ENCODE assay signal across 8 cellular contexts in genomic region chr2:17752892-17753802, GRCh38. TPM values are rescaled to one million over a fixed set of nuclear protein-coding genes. Genes with fewer than 3 reads are reported as not detected.
DNase-seq lines count a peak whose midpoint lies in the region; ATAC-seq, FAIRE-seq and TF ChIP-seq lines count a peak whose summit lies in the region.

No MANE protein-coding gene starts in this region.

- H3K4me3 ChIP-seq in A549 = peak overlapping the region; percentile 83
- peak overlapping the region; percentile 93 for H3K4me3 ChIP-seq in GM06990 (replicated peaks; ENCODE audit: low read depth, low read length)
- H3K4me3 ChIP-seq in HEK293 (ENCODE audit: low read depth, low read length) = peak overlapping the region; percentile 68
- peak overlapping the region; percentile 94 for H3K4me3 ChIP-seq in MM.1S (ENCODE audit: low read length)
- H3K4me3 ChIP-seq in H1 (ENCODE audit: extremely low read depth in 1 of 4, insufficient read depth in 2 of 4, low read depth in 3 of 4, low read length in 4 of 4) = peak overlapping the region; percentile 86 to 99 (median 93)
- H3K4me3 ChIP-seq in stomach = peak overlapping the region; percentile 87 to 98 (median 92)

- FAIRE-seq in A549 (lab: Jason Lieb, UNC) (no peak), H1 (lab: Jason Lieb, UNC) (no peak)

- H2BK15ac ChIP-seq in H1 (ENCODE audit: low read length) = no peak overlapping the region

- H3K9me3 Mint-ChIP-seq in WTC11 (no peaks in the 10 kb centered on the region), mesothelial cell of epicardium (no peaks in the 10 kb centered on the region)

- no peak overlapping the region for H2AK5ac ChIP-seq in H1 (ENCODE audit: low read depth, low read length)

- H3K27me3 Mint-ChIP-seq in WTC11 (ENCODE audit: low read depth) (no peaks in the 10 kb centered on the region), mesothelial cell of epicardium (ENCODE audit: low read depth) (no peaks in the 10 kb centered on the region)

- H3K4me2 ChIP-seq in A549 (peak overlapping the region; percentile 93), MM.1S (ENCODE audit: low read depth, low read length) (peak overlapping the region; percentile 77), H1 (ENCODE audit: insufficient read depth in 1 of 2, low read depth in 2 of 2, low read length in 2 of 2) (peak overlapping the region; percentile 62 to 82)

- H3K4me1 Mint-ChIP-seq in WTC11 = peaks cover 55% of the 10 kb centered on the region
- peaks cover 32% of the 10 kb centered on the region for H3K4me1 Mint-ChIP-seq in mesothelial cell of epicardium

- H3K9me2 ChIP-seq in MM.1S (replicated peaks; ENCODE audit: insufficient read depth, low read length) = no peaks in the 10 kb centered on the region

- no peak overlapping the region for H3K23ac ChIP-seq in H1 (ENCODE audit: insufficient read length)

- H4K8ac ChIP-seq in H1 (ENCODE audit: extremely low read depth, insufficient read depth, low read length) = peak overlapping the region; percentile 45; the same call in 1 of the 2 replicates

- peaks cover 85% of the 10 kb centered on the region for H3K79me2 ChIP-seq in MM.1S (ENCODE audit: low read length)
- H3K79me2 ChIP-seq in H1 (ENCODE audit: control insufficient read depth in 1 of 2, insufficient read depth in 2 of 2, low read length in 2 of 2) = peaks cover 6 to 85% of the 10 kb centered on the region in 2 experiments; a peak in 3 of 4 replicates

- H4K20me1 ChIP-seq in MM.1S (ENCODE audit: insufficient read depth, low read length) (no peaks in the 10 kb centered on the region), H1 (replicated peaks in 1 of 2; ENCODE audit: control insufficient read depth in 1 of 2, insufficient read depth in 2 of 2, low read length in 2 of 2) (peaks cover 0 to 2% of the 10 kb centered on the region in 2 experiments)

- CTCF ChIA-PET in A549 (lab: Yijun Ruan, JAX) = interaction anchor here (1.0 kb wide), 1 partner anchor 81 kb away, joined by 3 read pairs; no protein-coding TSS in a partner anchor
- CTCF ChIA-PET in HEK293 (lab: Yijun Ruan, JAX) = interaction anchor here (0.6 to 1.3 kb wide), 5 partner anchors 33 to 1980 kb away, joined by 3 to 8 read pairs (median 4); no protein-coding TSS in a partner anchor
- CTCF ChIA-PET in WTC11 (lab: Charles Lee) = interaction anchor here (0.6 to 1.3 kb wide), 5 partner anchors 14 to 165 kb away, joined by 3 to 5 read pairs (median 3); no protein-coding TSS in a partner anchor
- CTCF ChIA-PET in H1 (lab: Charles Lee; ENCODE audit: partially characterized antibody) = interaction anchor here (0.6 to 1.6 kb wide), 3 partner anchors 33 to 389 kb away, joined by 3 to 5 read pairs (median 4); no protein-coding TSS in a partner anchor

- no peak overlapping the region for H2BK12ac ChIP-seq in H1 (ENCODE audit: low read depth, low read length)

- ATAC-seq in A549 (peak; percentile 75 to 80), WTC11 (peak; percentile 66)

- H3K4me1 ChIP-seq in A549 = peaks cover 74% of the 10 kb centered on the region
- peaks cover 22% of the 10 kb centered on the region for H3K4me1 ChIP-seq in HEK293 (ENCODE audit: control insufficient read depth, insufficient read depth, low read length)
- H3K4me1 ChIP-seq in MM.1S (ENCODE audit: low read length) = peaks cover 28% of the 10 kb centered on the region
- H3K4me1 ChIP-seq in H1 (replicated peaks in 1 of 4; ENCODE audit: control insufficient read depth in 3 of 4, insufficient read depth in 4 of 4, low read length in 3 of 4) = peaks cover 0 to 13% (median 5%) of the 10 kb centered on the region in 4 experiments; a peak in 3 of 7 replicates
- H3K4me1 ChIP-seq in stomach = peaks cover 4 to 43% (median 22%) of the 10 kb centered on the region in 4 donors

- H3K4me3 Mint-ChIP-seq in WTC11 (peak overlapping the region; percentile 93), mesothelial cell of epicardium (peak overlapping the region; percentile 97)

- no peak overlapping the region for H3K4ac ChIP-seq in H1 (replicated peaks; ENCODE audit: insufficient read length, low read depth, low read length)

- 0 out of 2 replicates have a peak, but pooled peaks cover 2% of the 10 kb centered on the region for H3K79me1 ChIP-seq in H1 (ENCODE audit: low read depth, low read length)

- H3K18ac ChIP-seq in H1 (ENCODE audit: extremely low read depth, low read length) = peak overlapping the region; percentile 74

- TF ChIP-seq POLR2A in A549 (IDR thresholded peaks at IDR 0.05; ENCODE audit: low read length) = peak; percentile 41
- 0 out of 3 replicates have a peak, but pooled peaks of 1 of the 2 experiments have one; percentile 26 for TF ChIP-seq POLR2A in H1 (IDR thresholded peaks at IDR 0.05; ENCODE audit: control extremely low read depth in 1 of 2, low read depth in 2 of 2, low read length in 2 of 2)
- no peak for TF ChIP-seq POLR2A in stomach (IDR thresholded peaks at IDR 0.05)

- no peak overlapping the region for H2BK20ac ChIP-seq in H1 (ENCODE audit: low read length)

- no peak overlapping the region for H3K14ac ChIP-seq in H1 (ENCODE audit: insufficient read length)

- H3K56ac ChIP-seq in H1 (replicated peaks; ENCODE audit: insufficient read length, low read depth, low read length) = peak overlapping the region; percentile 10

- peak overlapping the region; percentile 62 for H4K5ac ChIP-seq in H1 (ENCODE audit: insufficient read length, low read depth, low read length)

- H3K36me3 Mint-ChIP-seq in WTC11 (no peaks in the 10 kb centered on the region), mesothelial cell of epicardium (no peaks in the 10 kb centered on the region)

- DNase-seq in A549 (ENCODE audit: low read depth in 1 of 2, low spot score in 1 of 2) (peak; percentile 53 to 83), GM06990 (ENCODE audit: extremely low read depth, insufficient read length) (no peak), MM.1S (peak; percentile 74), WTC11 (ENCODE audit: low spot score) (peak; percentile 53), H1 (ENCODE audit: low read depth in 1 of 2, low spot score in 2 of 2) (no peak), mesothelial cell of epicardium (ENCODE audit: low spot score in 2 of 2, unreplicated experiment in 2 of 2) (peak; percentile 37 to 70), stomach (peak; percentile 56)

- peak overlapping the region; percentile 89 for H3K9ac ChIP-seq in MM.1S (ENCODE audit: low read length)
- peak overlapping the region; percentile 70 to 80 (median 76) for H3K9ac ChIP-seq in H1 (replicated peaks in 1 of 4; ENCODE audit: extremely low read depth in 1 of 4, low read depth in 3 of 4, low read length in 3 of 4)

- 2% methylated on average over 54 of the region's 70 CpGs for WGBS in A549 (ENCODE audit: missing lambda C conversion rate)
- 2% methylated on average over 37 of the region's 70 CpGs; no CpG with 5 or more reads in 1 of the 2 experiments for WGBS in H1 (ENCODE audit: extremely low coverage in 1 of 2, insufficient coverage in 1 of 2, insufficient read length in 1 of 2, insufficient replicate concordance in 2 of 2, low coverage in 1 of 2, low lambda C conversion rate in 2 of 2, missing lambda C conversion rate in 1 of 2), 2 experiments
- WGBS in stomach, 5 donors = 1 to 2% (median 1%) methylated on average over 22 to 70 of the region's 70 CpGs

- no peak overlapping the region for H2BK120ac ChIP-seq in H1 (replicated peaks; ENCODE audit: low read depth, low read length)

- intact Hi-C loops in stomach (cut with DNase I; ENCODE audit: low total_unique reads) = no loop called here

- peaks cover 22% of the 10 kb centered on the region for H3F3A ChIP-seq in MM.1S (ENCODE audit: insufficient read depth, low read length)

- TF ChIP-seq EP300 in A549 (IDR thresholded peaks at IDR 0.05) (no peak), H1 (IDR thresholded peaks at IDR 0.05; ENCODE audit: borderline replicate concordance in 1 of 2, low read depth in 2 of 2, low read length in 2 of 2) (no peak), stomach (IDR thresholded peaks at IDR 0.05) (no peak)

- TF ChIP-seq RAD21 in A549 (conservative IDR thresholded peaks at IDR 0.05 in 1 of 2, IDR thresholded peaks at IDR 0.05 in 1 of 2) = no peak
- no peak for TF ChIP-seq RAD21 in H1 (IDR thresholded peaks at IDR 0.05 in 1 of 2, conservative IDR thresholded peaks at IDR 0.05 in 1 of 2; ENCODE audit: low read depth in 2 of 2, low read length in 2 of 2)

- no peak overlapping the region for H4K91ac ChIP-seq in H1 (replicated peaks; ENCODE audit: insufficient read length, low read length)

- H3K27ac Mint-ChIP-seq in WTC11 (peak overlapping the region; percentile 64), mesothelial cell of epicardium (peak overlapping the region; percentile 76)

- H2BK5ac ChIP-seq in H1 (ENCODE audit: low read depth, low read length) = peak overlapping the region; percentile 54

- peaks cover 3% of the 10 kb centered on the region; the same call in 1 of the 2 replicates for H3K23me2 ChIP-seq in H1 (ENCODE audit: low read depth, low read length)

- H3K27me3 ChIP-seq in GM06990 (replicated peaks; ENCODE audit: control insufficient read depth, insufficient read depth, low read length) (no peaks in the 10 kb centered on the region), MM.1S (replicated peaks; ENCODE audit: insufficient read depth, low read length) (no peaks in the 10 kb centered on the region), H1 (replicated peaks in 1 of 4; ENCODE audit: control insufficient read depth in 3 of 4, extremely low read depth in 1 of 4, insufficient read depth in 3 of 4, low read length in 3 of 4) (no peaks in the 10 kb centered on the region), stomach (no peaks in the 10 kb centered on the region)

- H3K27ac ChIP-seq in A549 (peak overlapping the region; percentile 95 to 98), HEK293 (ENCODE audit: extremely low read depth, low read depth, low read length) (peak overlapping the region; percentile 95), MM.1S (ENCODE audit: low read length) (peak overlapping the region; percentile 95), H1 (ENCODE audit: low read depth, low read length) (peak overlapping the region; percentile 74; the same call in 1 of the 2 replicates), stomach (peak overlapping the region; percentile 95 to 99 (median 97))

- TF ChIP-seq CTCF in A549 (IDR thresholded peaks at IDR 0.05) (no peak), GM06990 (IDR thresholded peaks at IDR 0.05; ENCODE audit: insufficient read depth, low read length, poor library complexity, severe bottlenecking) (no peak), HEK293 (tag by site-specific recombination; IDR thresholded peaks at IDR 0.05) (no peak), MM.1S (IDR thresholded peaks at IDR 0.05; ENCODE audit: low read length) (no peak), WTC11 (IDR thresholded peaks at IDR 0.05) (no peak), H1 (IDR thresholded peaks at IDR 0.05; ENCODE audit: control extremely low read depth in 1 of 3, insufficient read depth in 1 of 3, low read depth in 1 of 3, low read length in 3 of 3) (no peak), mesothelial cell of epicardium (IDR thresholded peaks at IDR 0.05; ENCODE audit: unreplicated experiment) (no peak), stomach (IDR thresholded peaks at IDR 0.05) (no peak)

- H3K36me3 ChIP-seq in GM06990 (ENCODE audit: control insufficient read depth, insufficient read depth, low read length) (no peaks in the 10 kb centered on the region), HEK293 (ENCODE audit: control insufficient read depth in 2 of 2, insufficient read depth in 1 of 2, low read length in 2 of 2) (no peaks in the 10 kb centered on the region; a peak in 1 of 3 replicates), MM.1S (replicated peaks; ENCODE audit: insufficient read depth, low read length) (no peaks in the 10 kb centered on the region), H1 (ENCODE audit: control insufficient read depth in 2 of 4, insufficient read depth in 4 of 4, low read length in 3 of 4) (no peaks in the 10 kb centered on the region), stomach (no peaks in the 10 kb centered on the region)

- H3K9me3 ChIP-seq in A549 (no peaks in the 10 kb centered on the region), HEK293 (ENCODE audit: control insufficient read depth, insufficient read depth, low read depth, low read length) (no peaks in the 10 kb centered on the region), MM.1S (replicated peaks; ENCODE audit: insufficient read depth, low read length) (no peaks in the 10 kb centered on the region), H1 (ENCODE audit: insufficient read depth in 2 of 2, low read depth in 1 of 2, low read length in 1 of 2) (no peaks in the 10 kb centered on the region), stomach (no peaks in the 10 kb centered on the region)

- POLR2A ChIA-PET in A549 (lab: Yijun Ruan, JAX) (interaction anchor here (0.5 to 1.3 kb wide), 5 partner anchors 12 to 53 kb away, joined by 3 to 6 read pairs (median 4); no protein-coding TSS in a partner anchor), HEK293 (lab: Yijun Ruan, JAX) (interaction anchor here (0.7 to 1.5 kb wide), 9 partner anchors 13 to 943 kb away, joined by 3 to 9 read pairs (median 4); no protein-coding TSS in a partner anchor), WTC11 (lab: Charles Lee) (interaction anchor here (0.6 kb wide), 1 partner anchor 124 kb away, joined by 3 read pairs; no protein-coding TSS in a partner anchor), H1 (lab: Charles Lee; ENCODE audit: partially characterized antibody) (interaction anchor here (0.7 to 1.9 kb wide), 7 partner anchors 27 to 1455 kb away, joined by 3 to 6 read pairs (median 4); no protein-coding TSS in a partner anchor)

- peak overlapping the region; percentile 85 for H2AFZ ChIP-seq in MM.1S (ENCODE audit: low read length)
- H2AFZ ChIP-seq in H1 (ENCODE audit: low read length) = no peak overlapping the region

RNA-seq across cellular contexts. Expression of gene SMC6, which starts 0.5 kb away (rescaled TPM):
- 34.2 and 51.6 TPM in 2 replicates for polyA plus RNA-seq in A549 (2011; rRNA removed)
- 7.7 and 8.8 TPM in 2 replicates for polyA plus RNA-seq in A549 (2012; cell fraction: cytosol; rRNA removed)
- polyA plus RNA-seq in A549 (2012; cell fraction: nucleus; rRNA removed) = 7.3 and 10.1 TPM in 2 replicates
- polyA plus RNA-seq in A549 (2017; fragmentation: RNase III; extraction: RNeasy Plus Mini Kit Qiagen cat#74134 plus additional on column Dnase treatment) = 26.0 to 30.7 TPM (median 29.9 TPM) in 3 replicates
- polyA minus RNA-seq in A549 (2011; rRNA and poly(A)+ RNA removed) = 19.1 and 21.2 TPM in 2 replicates
- 39.9 to 46.7 TPM (median 40.5 TPM) in 3 replicates for total RNA-seq in WTC11 (2021)
- 48.5 and 49.5 TPM in 2 replicates for total RNA-seq in H1 (2021; fragmentation: NEBNext Ultra II Directional; extraction: Animal tissue kit (Norgen Biotek cat#: 25700))
- 6.1 and 9.7 TPM in 2 replicates for polyA plus RNA-seq in H1 (2011; rRNA removed)
- 15.9 TPM for polyA plus RNA-seq in H1 (2011; cell fraction: cytosol; rRNA removed)
- 9.8 TPM for polyA plus RNA-seq in H1 (2011; cell fraction: nucleus; rRNA removed)
- polyA plus RNA-seq in H1 (2012, experiment 1 of 2) = 18.0 to 40.3 TPM (median 23.6 TPM) in 4 replicates
- polyA plus RNA-seq in H1 (2012, experiment 2 of 2) = 1.8 TPM
- polyA plus RNA-seq in H1 (2013, experiment 1 of 2) = 42.8 TPM
- polyA plus RNA-seq in H1 (2013, experiment 2 of 2) = 41.5 TPM
- polyA minus RNA-seq in H1 (2011; rRNA and poly(A)+ RNA removed) = 23.8 and 28.6 TPM in 2 replicates
- polyA minus RNA-seq in H1 (2011; cell fraction: cytosol; rRNA and poly(A)+ RNA removed) = 12.0 TPM
- 65.5 TPM for polyA minus RNA-seq in H1 (2011; cell fraction: nucleus; rRNA and poly(A)+ RNA removed)
- total RNA-seq in mesothelial cell of epicardium = 21.5 to 24.7 TPM (median 22.2 TPM) in 3 replicates
- total RNA-seq in stomach = 10 to 100 TPM in 4 of 5 donors, 1 to 10 TPM in 1; 8.8 to 67.4 (median 38.9) TPM
- polyA plus RNA-seq in stomach = 1 to 10 TPM; 3.3 to 9.3 (median 4.1) TPM

RNA-seq across cellular contexts. Expression of gene GEN1, which starts 0.8 kb away (rescaled TPM):
- 31.6 and 40.7 TPM in 2 replicates for polyA plus RNA-seq in A549 (2011; rRNA removed)
- polyA plus RNA-seq in A549 (2012; cell fraction: cytosol; rRNA removed) = 5.6 and 6.7 TPM in 2 replicates
- polyA plus RNA-seq in A549 (2012; cell fraction: nucleus; rRNA removed) = 23.6 and 31.1 TPM in 2 replicates
- polyA plus RNA-seq in A549 (2017; fragmentation: RNase III; extraction: RNeasy Plus Mini Kit Qiagen cat#74134 plus additional on column Dnase treatment) = 16.2 to 18.1 TPM (median 16.8 TPM) in 3 replicates
- polyA minus RNA-seq in A549 (2011; rRNA and poly(A)+ RNA removed) = 35.7 and 37.5 TPM in 2 replicates
- 21.1 to 23.9 TPM (median 23.7 TPM) in 3 replicates for total RNA-seq in WTC11 (2021)
- 19.2 and 20.5 TPM in 2 replicates for total RNA-seq in H1 (2021; fragmentation: NEBNext Ultra II Directional; extraction: Animal tissue kit (Norgen Biotek cat#: 25700))
- 6.6 and 6.9 TPM in 2 replicates for polyA plus RNA-seq in H1 (2011; rRNA removed)
- polyA plus RNA-seq in H1 (2011; cell fraction: cytosol; rRNA removed) = 8.4 TPM
- 13.6 TPM for polyA plus RNA-seq in H1 (2011; cell fraction: nucleus; rRNA removed)
- polyA plus RNA-seq in H1 (2012, experiment 1 of 2) = 5.2 to 13.9 TPM (median 10.2 TPM) in 4 replicates
- 0.35 TPM for polyA plus RNA-seq in H1 (2012, experiment 2 of 2)
- 14.7 TPM for polyA plus RNA-seq in H1 (2013, experiment 1 of 2)
- 11.1 TPM for polyA plus RNA-seq in H1 (2013, experiment 2 of 2)
- 27.9 and 31.8 TPM in 2 replicates for polyA minus RNA-seq in H1 (2011; rRNA and poly(A)+ RNA removed)
- polyA minus RNA-seq in H1 (2011; cell fraction: cytosol; rRNA and poly(A)+ RNA removed) = 17.5 TPM
- polyA minus RNA-seq in H1 (2011; cell fraction: nucleus; rRNA and poly(A)+ RNA removed) = 76.8 TPM
- total RNA-seq in mesothelial cell of epicardium = 17.0 to 19.6 TPM (median 17.8 TPM) in 3 replicates
- 10 to 100 TPM in 3 of 5 donors, 1 to 10 TPM in 1, under 1 TPM in 1; 0.58 to 65.2 (median 10.3) TPM for total RNA-seq in stomach
- 1 to 10 TPM in 2 of 3 donors, under 1 TPM in 1; 0.81 to 7.3 (median 1.4) TPM for polyA plus RNA-seq in stomach

Comparison
In these comparisons a context has a peak if more than half of its experiments do, and no peak if none do; other contexts are left out.
1. DNase-seq: peak in A549 (2 of 2), MM.1S (single experiment), WTC11 (single experiment), mesothelial cell of epicardium (2 of 2) and stomach (single experiment); none in GM06990 (single experiment) and H1 (0 of 2).
2. Peak in every context shown above with its lines, with median percentiles within 50 percentile points of each other: H3K27ac ChIP-seq, H3K4me2 ChIP-seq and H3K4me3 ChIP-seq.